1 cellular context compared by ENCODE assay signal in genomic region chr21:46600978-46601377, GRCh38.
A peak's percentile ranks its signal among the peaks of the same experiment; 100 is the strongest.
TF ChIP-seq lines count a peak whose summit lies in the region.

No MANE protein-coding gene starts in this region.

TF ChIP-seq in HepG2, 621 proteins besides CTCF, POLR2A, EP300 and RAD21:
- TF ChIP-seq FIP1L1 (IDR thresholded peaks at IDR 0.05; ENCODE audit: borderline replicate concordance, insufficient read depth, low read depth, low read length) (no peak), MLX (CRISPR knock-in tag; IDR thresholded peaks at IDR 0.05) (no peak), STAT5B (CRISPR knock-in tag; IDR thresholded peaks at IDR 0.05) (no peak), DMTF1 (CRISPR knock-in tag; IDR thresholded peaks at IDR 0.05) (no peak), GLMP (CRISPR knock-in tag; IDR thresholded peaks at IDR 0.05; ENCODE audit: borderline replicate concordance) (no peak), SALL2 (CRISPR knock-in tag; IDR thresholded peaks at IDR 0.05) (no peak), PCBP1 (IDR thresholded peaks at IDR 0.05; ENCODE audit: borderline replicate concordance, low read depth, low read length) (no peak), ZUFSP (CRISPR knock-in tag; IDR thresholded peaks at IDR 0.05; ENCODE audit: borderline replicate concordance) (no peak), KAT8 (CRISPR knock-in tag; IDR thresholded peaks at IDR 0.05) (no peak), SIX1 (CRISPR knock-in tag; IDR thresholded peaks at IDR 0.05; ENCODE audit: borderline replicate concordance) (no peak), BCLAF1 (IDR thresholded peaks at IDR 0.05) (no peak), ZNF768 (CRISPR knock-in tag; IDR thresholded peaks at IDR 0.05) (peak; percentile 48; the same call in 1 of the 2 replicates), ZBTB7B (CRISPR knock-in tag; IDR thresholded peaks at IDR 0.05) (no peak), ZNF709 (CRISPR knock-in tag; IDR thresholded peaks at IDR 0.05) (no peak), UBTF (CRISPR knock-in tag; IDR thresholded peaks at IDR 0.05) (no peak), ZNF780A (CRISPR knock-in tag; IDR thresholded peaks at IDR 0.05) (no peak), ZNF160 (CRISPR knock-in tag; IDR thresholded peaks at IDR 0.05) (peak; percentile 49; the same call in 1 of the 2 replicates), PRMT3 (CRISPR knock-in tag; IDR thresholded peaks at IDR 0.05; ENCODE audit: borderline replicate concordance, low read depth) (no peak)
